Comparison of ENCODE assay signal across 9 cellular contexts in genomic region chr3:172042136-172042535, GRCh38. TPM values are rescaled to one million over a fixed set of nuclear protein-coding genes. Genes with fewer than 3 reads are reported as not detected.
A peak's percentile ranks its signal among the peaks of the same experiment; 100 is the strongest.
DNase-seq lines count a peak whose midpoint lies in the region; ATAC-seq and TF ChIP-seq lines count a peak whose summit lies in the region.
"Had no signal": no experiment of that assay in that cellular context is flagged by ENCODE, and none has a peak within 500 bp of the region (broad histone marks: within the 10 kb centered on the region; RNA-seq: fewer than 3 reads in every experiment).

No MANE protein-coding gene starts in this region.

- TF ChIP-seq CTCF in AG04450 (IDR thresholded peaks at IDR 0.05; ENCODE audit: low read depth, low read length) (no peak), KMS-11 (conservative IDR thresholded peaks at IDR 0.05; ENCODE audit: low read depth, low read length) (no peak), colonic mucosa (IDR thresholded peaks at IDR 0.05) (no peak)

- no peaks in the 10 kb centered on the region; the same call in 1 of the 2 replicates for H3K9me3 ChIP-seq in AG04450 (ENCODE audit: control insufficient read depth, insufficient read depth, low read length)
- no peaks in the 10 kb centered on the region for H3K9me3 ChIP-seq in colonic mucosa

- DNase-seq in AG04450 (ENCODE audit: low read depth, low spot score), result no peak
- DNase-seq in colonic mucosa, result no peak
- peak; percentile 50 for DNase-seq in myocyte (ENCODE audit: low read depth)
- DNase-seq in NCI-H2107 treated with DMSO at 0.1 percent for 48 hours (lab: John Stamatoyannopoulos, UW; ENCODE audit: unreplicated experiment), result no peak
- DNase-seq in activated gamma-delta T cell treated with Interleukin-2 at 50 U/mL for 16 hours, result no peak
- DNase-seq in LoVo (ENCODE audit: low spot score), result no peak
- DNase-seq: caudate nucleus had no signal

- intact Hi-C loops in colonic mucosa (cut with DNase I), result no loop called here

- H3K4me1 ChIP-seq in KMS-11 (ENCODE audit: low read depth, poor library complexity, severe bottlenecking) (peaks cover 78% of the 10 kb centered on the region), colonic mucosa (peaks cover 7% of the 10 kb centered on the region)

- peaks cover 87% of the 10 kb centered on the region for H3K79me2 ChIP-seq in KMS-11 (ENCODE audit: insufficient read depth, low read depth)

- H3K27ac ChIP-seq in AG04450 (ENCODE audit: low read depth, low read length) (no peak overlapping the region), KMS-11 (no peak overlapping the region), colonic mucosa (peak overlapping the region; percentile 99)

- peaks cover 46% of the 10 kb centered on the region for H4K20me1 ChIP-seq in KMS-11 (ENCODE audit: insufficient read depth)

- no peak overlapping the region; the same call in 1 of the 2 replicates for H3K9ac ChIP-seq in KMS-11
- H3K9ac ChIP-seq in colonic mucosa (ENCODE audit: low read depth in 2 of 2, low read length in 2 of 2), result peak overlapping the region in 1 of 2 donors; percentile 92

- H3K36me3 ChIP-seq in KMS-11 (ENCODE audit: insufficient read depth), result no peaks in the 10 kb centered on the region
- H3K36me3 ChIP-seq in colonic mucosa, result no peaks in the 10 kb centered on the region

- POLR2A ChIA-PET in AG04450 (lab: Yijun Ruan, JAX), result interaction anchor here (0.6 to 1.5 kb wide), 3 partner anchors 47 to 276 kb away, joined by 3 to 5 read pairs (median 5); no protein-coding TSS in a partner anchor

- H3K27me3 ChIP-seq in AG04450 (ENCODE audit: control insufficient read depth, insufficient read depth, low read length), result no peaks in the 10 kb centered on the region
- H3K27me3 ChIP-seq in KMS-11 (ENCODE audit: insufficient read depth, low read depth), result no peaks in the 10 kb centered on the region
- no peaks in the 10 kb centered on the region for H3K27me3 ChIP-seq in colonic mucosa

- peak overlapping the region; percentile 83 for H3K4me2 ChIP-seq in KMS-11

- CTCF ChIA-PET in AG04450 (lab: Charles Lee), result interaction anchor here (0.7 to 2.6 kb wide), 6 partner anchors 98 to 435 kb away, joined by 3 to 9 read pairs (median 5); no protein-coding TSS in a partner anchor

- no peak for ATAC-seq in GM21528 (IDR thresholded peaks at IDR 0.05; ENCODE audit: low FRiP score, unreplicated experiment)

- no peak overlapping the region for H2AFZ ChIP-seq in KMS-11 (ENCODE audit: low read depth)

- peak overlapping the region; percentile 79 for H3K4me3 ChIP-seq in AG04450 (ENCODE audit: low read depth, low read length)
- H3K4me3 ChIP-seq in KMS-11 (IDR thresholded peaks at IDR 0.05; ENCODE audit: insufficient read depth, low read depth, low read length), result no peak overlapping the region
- peak overlapping the region; percentile 87 for H3K4me3 ChIP-seq in colonic mucosa

RNA-seq across cellular contexts. Expression of gene FNDC3B, which starts 2.8 kb away (rescaled TPM):
- polyA plus RNA-seq in AG04450 (2011; rRNA removed), result 39.5 and 59.0 TPM in 2 replicates
- polyA minus RNA-seq in AG04450 (2011; rRNA and poly(A)+ RNA removed), result 152 and 170 TPM in 2 replicates
- total RNA-seq in colonic mucosa (100 to 1,000 TPM in 1 of 2 donors, 10 to 100 TPM in 1; 66.7 to 142 TPM), myocyte (49.5 and 66.9 TPM in 2 replicates)
- 68.4 TPM for polyA plus RNA-seq in myocyte (2012)
